ENCODE assay signal across 9 cellular contexts in the genomic region with DNA sequence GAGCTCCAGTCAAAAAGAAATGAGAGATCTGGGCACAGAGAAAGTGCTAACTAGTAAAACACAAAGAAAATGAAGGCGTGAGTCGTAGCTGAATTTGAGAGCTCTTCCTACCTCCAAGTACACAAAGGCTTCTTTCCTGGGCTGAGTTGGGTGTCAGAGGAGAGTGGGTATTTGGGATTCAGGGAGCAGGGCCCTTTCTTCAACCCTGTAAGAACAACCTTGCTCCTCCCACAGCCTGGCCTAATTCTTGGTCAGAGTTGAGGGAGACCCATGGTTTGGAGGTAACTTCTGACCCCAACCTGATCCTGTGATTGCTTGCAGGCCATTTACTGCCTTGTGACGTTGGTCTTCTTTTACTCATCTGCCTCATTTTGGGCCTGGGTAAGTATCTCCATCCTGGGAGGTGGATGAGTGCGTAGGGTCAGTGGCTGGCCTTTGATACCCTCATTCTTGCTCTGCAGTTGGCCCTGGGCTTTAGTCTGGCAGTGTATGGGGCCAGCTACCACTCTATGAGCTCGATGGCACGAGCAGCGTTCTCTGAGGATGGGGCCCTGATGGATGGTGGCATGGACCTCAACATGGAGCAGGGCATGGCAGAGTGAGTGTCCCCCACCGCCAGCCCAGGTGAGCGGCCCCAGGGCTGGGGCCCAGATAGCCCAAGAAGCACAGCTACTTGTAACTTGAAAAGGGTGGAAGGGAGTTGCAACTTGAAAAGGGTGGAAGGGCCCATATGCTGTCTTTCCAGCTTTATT. TPM values are rescaled to one million over a fixed set of nuclear protein-coding genes. Genes with fewer than 3 reads are reported as not detected.
DNase-seq lines count a peak whose midpoint lies in the region; ATAC-seq and TF ChIP-seq lines count a peak whose summit lies in the region.
"Had no signal": no experiment of that assay in that cellular context is flagged by ENCODE, and none has a peak within 500 bp of the region (broad histone marks: within the 10 kb centered on the region; RNA-seq: fewer than 3 reads in every experiment).

No MANE protein-coding gene starts in this region.

- H3K27ac Mint-ChIP-seq in activated naive CD4-positive, alpha-beta T cell treated with anti-CD3 and anti-CD28 coated beads, Interleukin-2, amount 10 ng/mL, durations not matched to agents 7 days and 5 days, result peak overlapping the region; percentile 92
- peak overlapping the region; percentile 3 for H3K27ac Mint-ChIP-seq in type B pancreatic cell

- peak overlapping the region; percentile 96 for H3K9ac ChIP-seq in adipocyte (ENCODE audit: low read length)

- H3K4me3 ChIP-seq in adipocyte (ENCODE audit: low read length) (peak overlapping the region; percentile 97), lower lobe of right lung (peak overlapping the region; percentile 89)

- H3K27ac ChIP-seq in lower lobe of right lung, result no peak overlapping the region

- H3K27me3 Mint-ChIP-seq in activated naive CD4-positive, alpha-beta T cell treated with anti-CD3 and anti-CD28 coated beads, Interleukin-2, amount 10 ng/mL, durations not matched to agents 7 days and 5 days, result no peaks in the 10 kb centered on the region
- H3K27me3 Mint-ChIP-seq in type B pancreatic cell, result no peaks in the 10 kb centered on the region

- H3K36me3 ChIP-seq in adipocyte (ENCODE audit: control insufficient read depth, insufficient read depth, low read length, severe bottlenecking) (peaks cover 43% of the 10 kb centered on the region), lower lobe of right lung (peaks cover 53% of the 10 kb centered on the region)

- H3K4me1 Mint-ChIP-seq in activated naive CD4-positive, alpha-beta T cell treated with anti-CD3 and anti-CD28 coated beads, Interleukin-2, amount 10 ng/mL, durations not matched to agents 7 days and 5 days, result peaks cover 50% of the 10 kb centered on the region
- peaks cover 21% of the 10 kb centered on the region for H3K4me1 Mint-ChIP-seq in type B pancreatic cell (ENCODE audit: unreplicated experiment)

- no peak for ATAC-seq in lower lobe of right lung

- no peak for DNase-seq in activated naive CD4-positive, alpha-beta T cell treated with anti-CD3 and anti-CD28 coated beads, Interleukin-2, amount 10 ng/mL, durations not matched to agents 7 days and 5 days
- no peak for DNase-seq in activated naive CD4-positive, alpha-beta T cell treated with Interleukin-2 at 50 U/mL for 16 hours
- DNase-seq in adipocyte (ENCODE audit: low read depth), result no peak
- no peak for DNase-seq in lower lobe of right lung
- no peak for DNase-seq in type B pancreatic cell (ENCODE audit: extremely low spot score, unreplicated experiment)
- no peak for DNase-seq in globus pallidus (ENCODE audit: low spot score)
- no peak for DNase-seq in GDM1 (lab: John Stamatoyannopoulos, UW)
- DNase-seq in GF-D8 (lab: John Stamatoyannopoulos, UW), result no peak
- DNase-seq: NCI-H526 treated with DMSO at 0.1 percent for 48 hours had no signal

- H3K27me3 ChIP-seq in adipocyte (replicated peaks; ENCODE audit: control insufficient read depth, insufficient read depth, low read length) (no peaks in the 10 kb centered on the region), lower lobe of right lung (ENCODE audit: low read depth) (no peaks in the 10 kb centered on the region)

- no peaks in the 10 kb centered on the region for H3K9me3 Mint-ChIP-seq in activated naive CD4-positive, alpha-beta T cell treated with anti-CD3 and anti-CD28 coated beads, Interleukin-2, amount 10 ng/mL, durations not matched to agents 7 days and 5 days
- no peaks in the 10 kb centered on the region for H3K9me3 Mint-ChIP-seq in type B pancreatic cell

- intact Hi-C loops in lower lobe of right lung (cut with DNase I), result no loop called here

- H3K4me1 ChIP-seq in adipocyte (ENCODE audit: control insufficient read depth, insufficient read depth, low read length) (peaks cover 16% of the 10 kb centered on the region), lower lobe of right lung (peaks cover 31% of the 10 kb centered on the region)

- no peaks in the 10 kb centered on the region for H3K9me3 ChIP-seq in adipocyte (ENCODE audit: control insufficient read depth, low read length)
- no peaks in the 10 kb centered on the region for H3K9me3 ChIP-seq in lower lobe of right lung

- peaks cover 17% of the 10 kb centered on the region for H3K36me3 Mint-ChIP-seq in activated naive CD4-positive, alpha-beta T cell treated with anti-CD3 and anti-CD28 coated beads, Interleukin-2, amount 10 ng/mL, durations not matched to agents 7 days and 5 days
- peaks cover 8% of the 10 kb centered on the region for H3K36me3 Mint-ChIP-seq in type B pancreatic cell

- CTCF ChIA-PET in activated naive CD4-positive, alpha-beta T cell treated with anti-CD3 and anti-CD28 coated beads, Interleukin-2, amount 10 ng/mL, durations not matched to agents 7 days and 5 days (lab: Charles Lee), result interaction anchor here (0.9 to 3.7 kb wide), 4 partner anchors 7 to 50 kb away, joined by 3 to 34 read pairs (median 4); a partner anchor contains a TSS

- TF ChIP-seq CTCF in lower lobe of right lung (IDR thresholded peaks at IDR 0.05) (no peak), type B pancreatic cell (conservative IDR thresholded peaks at IDR 0.05) (no peak)

- H3K4me3 Mint-ChIP-seq in activated naive CD4-positive, alpha-beta T cell treated with anti-CD3 and anti-CD28 coated beads, Interleukin-2, amount 10 ng/mL, durations not matched to agents 7 days and 5 days, result peak overlapping the region; percentile 97
- peak overlapping the region; percentile 100 for H3K4me3 Mint-ChIP-seq in type B pancreatic cell

RNA-seq across cellular contexts. Expression of a gene that starts 1.3 kb away (rescaled TPM):
- total RNA-seq in lower lobe of right lung (33.1 TPM), type B pancreatic cell (ENCODE audit: low replicate concordance) (49.2 and 64.4 TPM in 2 replicates)

RNA-seq across cellular contexts. Expression of a gene that starts 19.1 kb away (rescaled TPM):
- total RNA-seq in lower lobe of right lung, result 67.7 TPM
- 15.2 and 34.7 TPM in 2 replicates for total RNA-seq in type B pancreatic cell (ENCODE audit: low replicate concordance)

RNA-seq across cellular contexts. Expression of a gene that starts 20.6 kb away (rescaled TPM):
- total RNA-seq in lower lobe of right lung (2.8 TPM), type B pancreatic cell (ENCODE audit: low replicate concordance) (1.0 and 4.4 TPM in 2 replicates)

RNA-seq across cellular contexts. Expression of a gene that starts 29.3 kb away (rescaled TPM):
- total RNA-seq in lower lobe of right lung (14.9 TPM), type B pancreatic cell (ENCODE audit: low replicate concordance) (9.6 and 19.8 TPM in 2 replicates)

RNA-seq across cellular contexts. Expression of a gene that starts 36.3 kb away (rescaled TPM):
- 66.5 TPM for total RNA-seq in lower lobe of right lung
- total RNA-seq in type B pancreatic cell (ENCODE audit: low replicate concordance), result 68.8 and 84.5 TPM in 2 replicates
